In genomic region chr21:14826630-14827029, GRCh38 we compare ENCODE assay signal across 22 cellular contexts.
DNase-seq lines count a peak whose midpoint lies in the region; ATAC-seq, FAIRE-seq and TF ChIP-seq lines count a peak whose summit lies in the region.
"Had no signal": no experiment of that assay in that cellular context is flagged by ENCODE, and none has a peak within 500 bp of the region (broad histone marks: within the 10 kb centered on the region; RNA-seq: fewer than 3 reads in every experiment).

No MANE protein-coding gene starts in this region.

- peak; percentile 62 for ATAC-seq in GM18861 (IDR thresholded peaks at IDR 0.05; ENCODE audit: unreplicated experiment)
- peak; percentile 43 for ATAC-seq in GM21825 (IDR thresholded peaks at IDR 0.05; ENCODE audit: unreplicated experiment)
- peak; percentile 52 for ATAC-seq in HG03460 (IDR thresholded peaks at IDR 0.05; ENCODE audit: unreplicated experiment)
- ATAC-seq in GM21786 (IDR thresholded peaks at IDR 0.05; ENCODE audit: unreplicated experiment), result no peak
- ATAC-seq in gastroesophageal sphincter, result no peak

- no peaks in the 10 kb centered on the region for H3K36me3 ChIP-seq in gastroesophageal sphincter
- H3K36me3 ChIP-seq: HAP-1, prostate gland, tibial artery had no signal

- H3K4me3 ChIP-seq in gastroesophageal sphincter, result no peak overlapping the region
- H3K4me3 ChIP-seq: HAP-1, prostate gland, tibial artery had no signal

- TF ChIP-seq EP300 in gastroesophageal sphincter (IDR thresholded peaks at IDR 0.05), result no peak

- DNase-seq in GM10266 (ENCODE audit: extremely low spot score), result peak; percentile 18
- DNase-seq in nucleus accumbens (lab: John Stamatoyannopoulos, UW), result no peak
- DNase-seq in H54 (ENCODE audit: insufficient read length, low spot score), result no peak
- DNase-seq: activated CD4-positive, alpha-beta T cell treated with anti-CD3 and anti-CD28 coated beads, Interleukin-2, amount 50 U/mL, for 1 hour; activated naive CD4-positive, alpha-beta T cell; activated T-cell treated with anti-CD3 and anti-CD28 coated beads for 4 hours; MV-4-11; NCI-H1694 treated with DMSO at 0.1 percent for 48 hours; NCI-H774; OCI-M1; Right ventricle myocardium superior; stimulated activated CD4-positive, alpha-beta T cell treated with anti-CD3 and anti-CD28 coated beads, Interleukin-1b, Interleukin-23, amount 100 ng/mL, for 48 hours; stimulated activated naive CD4-positive, alpha-beta T cell; tibial artery had no signal

- H3K27me3 ChIP-seq in gastroesophageal sphincter, result no peaks in the 10 kb centered on the region
- H3K27me3 ChIP-seq: tibial artery had no signal

- TF ChIP-seq CTCF in GM10266 (IDR thresholded peaks at IDR 0.05; ENCODE audit: control insufficient read depth, insufficient read depth, low read depth, missing control alignments), result no peak
- TF ChIP-seq CTCF in gastroesophageal sphincter (IDR thresholded peaks at IDR 0.05), result no peak

- FAIRE-seq in H54 (lab: Jason Lieb, UNC), result no peak
- FAIRE-seq: endothelial cell of umbilical vein had no signal

- no peak overlapping the region for H3K27ac ChIP-seq in gastroesophageal sphincter
- H3K27ac ChIP-seq: prostate gland, tibial artery had no signal

- H3K4me1 ChIP-seq in gastroesophageal sphincter, result no peaks in the 10 kb centered on the region
- H3K4me1 ChIP-seq: HAP-1, prostate gland, tibial artery had no signal

- H3K9me3 ChIP-seq in gastroesophageal sphincter, result no peaks in the 10 kb centered on the region
- H3K9me3 ChIP-seq: HAP-1, prostate gland, tibial artery had no signal

- 84 to 88% methylated on average over 6 of the region's 6 CpGs for WGBS in gastroesophageal sphincter (ENCODE audit: low coverage in 1 of 2), 2 donors

- TF ChIP-seq POLR2A in H54 (IDR thresholded peaks at IDR 0.05; ENCODE audit: low read depth, low read length) (no peak), gastroesophageal sphincter (IDR thresholded peaks at IDR 0.05) (no peak)

Comparison
In these comparisons a context has a peak if more than half of its experiments do, and no peak if none do; other contexts are left out.
1. ATAC-seq: peak in GM18861 (single experiment), GM21825 (single experiment) and HG03460 (single experiment); none in GM21786 (single experiment) and gastroesophageal sphincter (single experiment).